In the genomic region with DNA sequence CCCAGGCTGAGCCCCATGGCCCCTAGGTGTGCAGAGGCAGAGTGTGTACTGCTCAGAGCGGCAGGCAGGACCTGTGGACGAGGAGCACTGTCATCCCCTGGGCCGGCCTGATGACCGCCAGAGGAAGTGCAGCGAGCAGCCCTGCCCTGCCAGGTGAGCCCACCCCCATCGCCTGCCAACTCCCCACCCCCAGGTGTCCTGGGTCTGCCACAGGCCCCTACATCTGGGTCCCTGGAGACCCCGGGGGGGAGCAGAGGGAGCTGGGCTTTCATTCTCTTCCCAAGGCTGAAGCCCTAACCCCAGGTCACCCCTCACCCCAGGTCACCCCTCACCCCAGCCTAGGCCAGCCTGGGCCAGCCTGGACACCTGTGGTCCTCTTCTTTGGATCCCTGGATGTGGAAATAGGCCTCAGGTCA, we compare ENCODE assay signal across 19 cellular contexts.
"Had no signal": no experiment of that assay in that cellular context is flagged by ENCODE, and none has a peak within 500 bp of the region (broad histone marks: within the 10 kb centered on the region; RNA-seq: fewer than 3 reads in every experiment).

No MANE protein-coding gene starts in this region.

- H3K4me3 ChIP-seq: gastrocnemius medialis, hepatocyte, lung, mucosa of descending colon, right lobe of liver, thyroid gland had no signal

- H3K27ac ChIP-seq: gastrocnemius medialis, hepatocyte, neutrophil, right lobe of liver, thyroid gland, WERI-Rb-1 had no signal

- H3K4me1 ChIP-seq: right lobe of liver, thyroid gland had no signal

- H3K36me3 ChIP-seq: gastrocnemius medialis, neutrophil, right lobe of liver, thyroid gland, WERI-Rb-1 had no signal

- H3K27me3 ChIP-seq: gastrocnemius medialis, hepatocyte, right lobe of liver, thyroid gland had no signal

- H3K9me3 ChIP-seq: gastrocnemius medialis, mucosa of descending colon, neutrophil, right lobe of liver, thyroid gland had no signal

- ATAC-seq: activated CD4-positive, CD25-positive, alpha-beta regulatory T cell treated with anti-CD3 and anti-CD28 coated beads, Interleukin-2, amount 50 U/mL, for 24 hours; activated naive CD8-positive, alpha-beta T cell treated with anti-CD3 and anti-CD28 coated beads, Interleukin-2, amount 50 U/mL, for 24 hours; gastrocnemius medialis; natural killer cell treated with Interleukin-12 subunit alpha and Interleukin-12 subunit beta and Interleukin-15 and Interleukin-18, amount 100 ng/mL, for 72 hours; right lobe of liver had no signal

- DNase-seq: activated CD4-positive, alpha-beta memory T cell treated with anti-CD3 and anti-CD28 coated beads for 36 hours; activated CD4-positive, alpha-beta T cell treated with anti-CD3 and anti-CD28 coated beads, Interleukin-2, amount 10 ng/mL, durations not matched to agents 24 days and 14 days; activated naive CD8-positive, alpha-beta T cell treated with anti-CD3 and anti-CD28 coated beads, Interleukin-2, amount 50 U/mL, for 24 hours; activated T-cell treated with anti-CD3 and anti-CD28 coated beads, Interleukin-2, amount 50 U/mL, for 24 hours; dermis blood vessel endothelial cell; effector CD4-positive, alpha-beta T cell; gastrocnemius medialis; mesendoderm; stimulated activated CD4-positive, alpha-beta T cell treated with anti-CD3 and anti-CD28 coated beads, Interleukin-2, amount 100 ng/mL, for 48 hours; substantia nigra; thyroid gland; WERI-Rb-1 had no signal
